In genomic region chr15:57217716-57218598, GRCh38 we compare ENCODE assay signal across 10 cellular contexts.
DNase-seq lines count a peak whose midpoint lies in the region; ATAC-seq, FAIRE-seq and TF ChIP-seq lines count a peak whose summit lies in the region.
"Had no signal": no experiment of that assay in that cellular context is flagged by ENCODE, and none has a peak within 500 bp of the region (broad histone marks: within the 10 kb centered on the region; RNA-seq: fewer than 3 reads in every experiment).

No MANE protein-coding gene starts in this region.

- intact Hi-C loops in transverse colon (cut with DNase I; ENCODE audit: low total_unique reads), result no loop called here

- no peak overlapping the region for H2AFZ ChIP-seq in OCI-LY3 (ENCODE audit: low read depth, low read length)
- no peak overlapping the region for H2AFZ ChIP-seq in smooth muscle cell (ENCODE audit: low read depth)

- no peak overlapping the region for H3K27ac ChIP-seq in OCI-LY3 (ENCODE audit: low read length)
- H3K27ac ChIP-seq in smooth muscle cell (ENCODE audit: low read depth), result peak overlapping the region; percentile 81
- peak overlapping the region in 1 of 4 donors; percentile 0 for H3K27ac ChIP-seq in transverse colon

- H3F3A ChIP-seq in smooth muscle cell (ENCODE audit: low read depth), result peaks cover 16% of the 10 kb centered on the region

- H3K4me1 ChIP-seq in OCI-LY3 (ENCODE audit: low read length) (peaks cover 75% of the 10 kb centered on the region), smooth muscle cell (ENCODE audit: low read depth) (peaks cover 91% of the 10 kb centered on the region), transverse colon (peaks cover 6 to 55% (median 23%) of the 10 kb centered on the region in 4 donors)

- peak overlapping the region; percentile 70 for H3K4me3 ChIP-seq in OCI-LY3 (ENCODE audit: low read length)
- H3K4me3 ChIP-seq in smooth muscle cell, result peak overlapping the region; percentile 53
- no peak overlapping the region for H3K4me3 ChIP-seq in transverse colon

- WGBS in smooth muscle cell (ENCODE audit: low lambda C conversion rate), result 40% methylated on average over 9 of the region's 9 CpGs
- WGBS in transverse colon (ENCODE audit: low coverage in 1 of 2), 2 donors, result 56 to 57% methylated on average over 8 to 9 of the region's 9 CpGs

- H3K79me2 ChIP-seq in OCI-LY3 (ENCODE audit: low read length) (peaks cover 43% of the 10 kb centered on the region), smooth muscle cell (ENCODE audit: low read depth) (peaks cover 74% of the 10 kb centered on the region)

- 0 out of 2 replicates have a peak overlapping the region, but pooled peaks have one; percentile 43 for H3K9ac ChIP-seq in OCI-LY3 (ENCODE audit: low read length)
- peak overlapping the region; percentile 33 for H3K9ac ChIP-seq in smooth muscle cell (ENCODE audit: low read depth)

- TF ChIP-seq CTCF in OCI-LY3 (IDR thresholded peaks at IDR 0.05; ENCODE audit: low read depth, low read length) (no peak), smooth muscle cell (IDR thresholded peaks at IDR 0.05; ENCODE audit: borderline replicate concordance, insufficient read depth, poor library complexity, severe bottlenecking) (no peak), D721Med (IDR thresholded peaks at IDR 0.05; ENCODE audit: insufficient read depth, missing control alignments) (no peak), transverse colon (IDR thresholded peaks at IDR 0.05) (no peak)

- ATAC-seq in HG03097 (IDR thresholded peaks at IDR 0.05; ENCODE audit: low FRiP score, unreplicated experiment), result no peak
- ATAC-seq: left ventricle myocardium superior had no signal

- H3K9me3 ChIP-seq in OCI-LY3 (ENCODE audit: insufficient read depth, low read length) (no peaks in the 10 kb centered on the region), smooth muscle cell (replicated peaks; ENCODE audit: low read depth) (no peaks in the 10 kb centered on the region), transverse colon (no peaks in the 10 kb centered on the region)

- no peak for FAIRE-seq in D721Med (lab: Jason Lieb, UNC)
- FAIRE-seq: bronchial epithelial cell had no signal

- in situ Hi-C loops in transverse colon (cut with MboI; ENCODE audit: low pct_ligation_motif_present in 1 of 4, low pct_unique_long_range_greater_than_20kb in 1 of 4, low sequenced_read_pairs in 3 of 4), result loop anchor here in 1 of 4 donors (10.0 kb wide), 1 partner anchor 73 kb away; no protein-coding TSS in a partner anchor

- H3K36me3 ChIP-seq in OCI-LY3 (replicated peaks; ENCODE audit: low read depth, low read length) (no peaks in the 10 kb centered on the region), smooth muscle cell (ENCODE audit: low read depth) (no peaks in the 10 kb centered on the region), transverse colon (no peaks in the 10 kb centered on the region)

- no peak for TF ChIP-seq POLR2A in transverse colon (IDR thresholded peaks at IDR 0.05)

- peak overlapping the region; percentile 53 for H3K4me2 ChIP-seq in OCI-LY3 (ENCODE audit: low read length)
- peak overlapping the region; percentile 78 for H3K4me2 ChIP-seq in smooth muscle cell

- DNase-seq in NCI-H2107 treated with DMSO at 0.1 percent for 48 hours (lab: John Stamatoyannopoulos, UW; ENCODE audit: unreplicated experiment) (peak; percentile 56), NCI-H2107 (lab: John Stamatoyannopoulos, UW) (no peak), globus pallidus (ENCODE audit: low spot score) (peak; percentile 84), smooth muscle cell (lab: John Stamatoyannopoulos, UW; ENCODE audit: unreplicated experiment) (no peak), D721Med (ENCODE audit: insufficient read length, low spot score) (no peak), transverse colon (no peak)
- DNase-seq: left ventricle myocardium superior had no signal

- H4K20me1 ChIP-seq in OCI-LY3 (ENCODE audit: insufficient read depth, low read length) (no peaks in the 10 kb centered on the region), smooth muscle cell (ENCODE audit: low read depth) (no peaks in the 10 kb centered on the region)

- TF ChIP-seq EP300 in transverse colon (IDR thresholded peaks at IDR 0.05; ENCODE audit: low read depth), result no peak

- H3K27me3 ChIP-seq in OCI-LY3 (ENCODE audit: low read depth, low read length) (no peaks in the 10 kb centered on the region), smooth muscle cell (ENCODE audit: low read depth) (no peaks in the 10 kb centered on the region), transverse colon (no peaks in the 10 kb centered on the region)

Comparison
In these comparisons a context has a peak if more than half of its experiments do, and no peak if none do; other contexts are left out.
1. DNase-seq: peak in NCI-H2107 treated with DMSO at 0.1 percent for 48 hours (single experiment) and globus pallidus (single experiment); none in NCI-H2107 (single experiment), smooth muscle cell (single experiment), D721Med (single experiment) and transverse colon (single experiment).
2. H3K4me3 ChIP-seq: peak in OCI-LY3 (single experiment) and smooth muscle cell (single experiment); none in transverse colon (0 of 4).